23 cellular contexts compared by ENCODE assay signal in genomic region chr2:11675423-11676112, GRCh38. TPM values are rescaled to one million over a fixed set of nuclear protein-coding genes. Genes with fewer than 3 reads are reported as not detected.
"Had no signal": no experiment of that assay in that cellular context is flagged by ENCODE, and none has a peak within 500 bp of the region (broad histone marks: within the 10 kb centered on the region; RNA-seq: fewer than 3 reads in every experiment).

No MANE protein-coding gene starts in this region.

- H3K27me3 ChIP-seq: ascending aorta, body of pancreas had no signal

- H3K36me3 ChIP-seq: ascending aorta had no signal

- ATAC-seq: activated CD8-positive, alpha-beta T cell treated with anti-CD3 and anti-CD28 coated beads, Interleukin-2, amount 10 ng/mL, durations not matched to agents 7 days and 5 days; activated naive CD4-positive, alpha-beta T cell treated with anti-CD3 and anti-CD28 coated beads, Interleukin-2, amount 50 U/mL, for 72 hours; activated naive CD8-positive, alpha-beta T cell treated with anti-CD3 and anti-CD28 coated beads, Interleukin-2, amount 50 U/mL, for 24 hours; body of pancreas; WTC11 had no signal

- DNase-seq: activated CD4-positive, alpha-beta T cell treated with anti-CD3 and anti-CD28 coated beads for 48 hours; activated CD4-positive, alpha-beta T cell treated with anti-CD3 and anti-CD28 coated beads, Interleukin-2, amount 50 U/mL, for 4 hours; activated CD4-positive, CD25-positive, alpha-beta regulatory T cell treated with anti-CD3 and anti-CD28 coated beads, Interleukin-2, amount 50 U/mL, for 72 hours; activated CD8-positive, alpha-beta memory T cell treated with anti-CD3 and anti-CD28 coated beads, Interleukin-2, amount 50 U/mL, for 48 hours; activated CD8-positive, alpha-beta T cell treated with anti-CD3 and anti-CD28 coated beads, Interleukin-2, amount 10 ng/mL, durations not matched to agents 7 days and 5 days; activated naive CD4-positive, alpha-beta T cell; activated naive CD8-positive, alpha-beta T cell treated with anti-CD3 and anti-CD28 coated beads, Interleukin-2, amount 50 U/mL, for 24 hours; activated T-cell treated with anti-CD3 and anti-CD28 coated beads, Interleukin-2, amount 50 U/mL, for 1 hour; body of pancreas; Kasumi-1; KBM-7; NCI-H1105 treated with DMSO at 0.1 percent for 48 hours; NCI-H187 treated with DMSO at 0.1 percent for 48 hours; NCI-H2081 treated with DMSO at 0.1 percent for 48 hours; NCI-H446; T-helper 1 cell had no signal

- H3K4me3 ChIP-seq: ascending aorta, body of pancreas, PC-9, SK-N-MC had no signal

- H3K9me3 ChIP-seq: ascending aorta, body of pancreas had no signal

- H3K27ac ChIP-seq: ascending aorta, body of pancreas, PC-9, SK-N-MC had no signal

- H3K4me1 ChIP-seq: ascending aorta had no signal

RNA-seq across cellular contexts. Expression of gene NTSR2, which starts 5.6 kb away (rescaled TPM):
- total RNA-seq: activated CD8-positive, alpha-beta T cell treated with anti-CD3 and anti-CD28 coated beads, Interleukin-2, amount 10 ng/mL, durations not matched to agents 7 days and 5 days; activated naive CD4-positive, alpha-beta T cell treated with anti-CD3 and anti-CD28 coated beads, Interleukin-2, amount 50 U/mL, for 72 hours; ascending aorta; body of pancreas; bronchial epithelial cell; PC-9; T-helper 2 cell treated with Interferon-gamma antibody and Interleukin-4, amounts not matched to agents 100 ng/mL and 5 ng/mL, for 36 hours; WTC11 had no signal
